In genomic region chr12:75482636-75483035, GRCh38 we compare ENCODE assay signal across 9 cellular contexts. TPM values are rescaled to one million over a fixed set of nuclear protein-coding genes. Genes with fewer than 3 reads are reported as not detected.
DNase-seq lines count a peak whose midpoint lies in the region; ATAC-seq and TF ChIP-seq lines count a peak whose summit lies in the region.
"Had no signal": no experiment of that assay in that cellular context is flagged by ENCODE, and none has a peak within 500 bp of the region (broad histone marks: within the 10 kb centered on the region; RNA-seq: fewer than 3 reads in every experiment).

No MANE protein-coding gene starts in this region.

- H3K27ac ChIP-seq in BLaER1 treated with 17β-estradiol and CSF1 and Interleukin-3, amounts not matched to agents 10 nM and 100 nM = peak overlapping the region; percentile 6 to 95 (median 89); a peak in 21 of 22 replicates
- no peak overlapping the region for H3K27ac ChIP-seq in suprapubic skin
- H3K27ac ChIP-seq: neural progenitor cell had no signal

- ATAC-seq in GM18907 (IDR thresholded peaks at IDR 0.05; ENCODE audit: unreplicated experiment) (peak; percentile 19), HG02973 (IDR thresholded peaks at IDR 0.05; ENCODE audit: unreplicated experiment) (no peak)

- intact Hi-C loops in activated CD4-positive, alpha-beta memory T cell treated with anti-CD3 and anti-CD28 coated beads for 36 hours (cut with micrococcal nuclease) = loop anchor here (5.0 to 10.0 kb wide), 2 partner anchors 160 to 948 kb away; partner anchors contain the start of gene ATXN7L3B

- H3K9ac ChIP-seq in BLaER1 treated with 17β-estradiol and CSF1 and Interleukin-3, amounts not matched to agents 10 nM and 100 nM = peak overlapping the region in 7 of 11 experiments; percentile 74 to 93 (median 84); a peak in 13 of 22 replicates
- H3K9ac ChIP-seq: neural progenitor cell had no signal

- peak overlapping the region in 8 of 10 experiments; percentile 53 to 85 (median 74); a peak in 16 of 20 replicates for H3K4me3 ChIP-seq in BLaER1 treated with 17β-estradiol and CSF1 and Interleukin-3, amounts not matched to agents 10 nM and 100 nM
- H3K4me3 ChIP-seq in mononuclear cell (ENCODE audit: low read length) (peak overlapping the region; percentile 64), suprapubic skin (no peak overlapping the region)
- H3K4me3 ChIP-seq: neural progenitor cell had no signal

- peaks cover 0 to 9% (median 0%) of the 10 kb centered on the region in 11 experiments; a peak in 4 of 22 replicates for H3K9me3 ChIP-seq in BLaER1 treated with 17β-estradiol and CSF1 and Interleukin-3, amounts not matched to agents 10 nM and 100 nM (replicated peaks in 1 of 11)
- H3K9me3 ChIP-seq in mononuclear cell (ENCODE audit: low read depth, low read length) = no peaks in the 10 kb centered on the region
- H3K9me3 ChIP-seq in suprapubic skin = no peaks in the 10 kb centered on the region

- no peaks in the 10 kb centered on the region for H3K9me3 Mint-ChIP-seq in activated CD4-positive, alpha-beta memory T cell treated with anti-CD3 and anti-CD28 coated beads for 36 hours
- H3K9me3 Mint-ChIP-seq: neural progenitor cell had no signal

- H3K27ac Mint-ChIP-seq in activated CD4-positive, alpha-beta memory T cell treated with anti-CD3 and anti-CD28 coated beads for 36 hours = peak overlapping the region; percentile 88
- H3K27ac Mint-ChIP-seq: neural progenitor cell had no signal

- no peaks in the 10 kb centered on the region for H3K27me3 ChIP-seq in BLaER1 treated with 17β-estradiol and CSF1 and Interleukin-3, amounts not matched to agents 10 nM and 100 nM
- no peaks in the 10 kb centered on the region for H3K27me3 ChIP-seq in mononuclear cell (ENCODE audit: insufficient read depth, low read length)
- H3K27me3 ChIP-seq in suprapubic skin = no peaks in the 10 kb centered on the region
- H3K27me3 ChIP-seq: neural progenitor cell had no signal

- TF ChIP-seq POLR2A in suprapubic skin (IDR thresholded peaks at IDR 0.05) = no peak

- H3K4me1 ChIP-seq in BLaER1 treated with 17β-estradiol and CSF1 and Interleukin-3, amounts not matched to agents 10 nM and 100 nM = peaks cover 44 to 84% (median 66%) of the 10 kb centered on the region in 10 experiments
- H3K4me1 ChIP-seq in mononuclear cell (ENCODE audit: insufficient read depth, low read length) (peaks cover 68% of the 10 kb centered on the region), suprapubic skin (peaks cover 9% of the 10 kb centered on the region)

- H4K20me1 ChIP-seq in BLaER1 treated with 17β-estradiol and CSF1 and Interleukin-3, amounts not matched to agents 10 nM and 100 nM = peaks cover 0 to 43% (median 5%) of the 10 kb centered on the region in 11 experiments; a peak in 9 of 22 replicates

- H3K4me3 Mint-ChIP-seq in activated CD4-positive, alpha-beta memory T cell treated with anti-CD3 and anti-CD28 coated beads for 36 hours = peak overlapping the region; percentile 59
- H3K4me3 Mint-ChIP-seq: neural progenitor cell had no signal

- peaks cover 6% of the 10 kb centered on the region for H3K36me3 Mint-ChIP-seq in activated CD4-positive, alpha-beta memory T cell treated with anti-CD3 and anti-CD28 coated beads for 36 hours
- H3K36me3 Mint-ChIP-seq: neural progenitor cell had no signal

- peaks cover 0 to 58% (median 21%) of the 10 kb centered on the region in 11 experiments; a peak in 14 of 22 replicates for H3K36me3 ChIP-seq in BLaER1 treated with 17β-estradiol and CSF1 and Interleukin-3, amounts not matched to agents 10 nM and 100 nM
- H3K36me3 ChIP-seq in suprapubic skin = no peaks in the 10 kb centered on the region
- H3K36me3 ChIP-seq: neural progenitor cell had no signal

- peaks cover 83% of the 10 kb centered on the region for H3K4me1 Mint-ChIP-seq in activated CD4-positive, alpha-beta memory T cell treated with anti-CD3 and anti-CD28 coated beads for 36 hours (ENCODE audit: low read depth)

- in situ Hi-C loops in GM13976 (cut with MboI; ENCODE audit: low sequenced_read_pairs, unreplicated experiment) = loop anchor here (10.0 kb wide), 1 partner anchor 148 kb away; the partner anchor contains the start of genes CAPS2 and GLIPR1L1

- no peak for TF ChIP-seq CTCF in suprapubic skin (IDR thresholded peaks at IDR 0.05)
- no peak for TF ChIP-seq CTCF in GM13976 (IDR thresholded peaks at IDR 0.05; ENCODE audit: borderline replicate concordance, control extremely low read depth, extremely low read depth, insufficient read depth, missing control alignments)

- TF ChIP-seq EP300 in suprapubic skin (IDR thresholded peaks at IDR 0.05) = no peak

- POLR2A ChIA-PET in activated CD4-positive, alpha-beta memory T cell treated with anti-CD3 and anti-CD28 coated beads for 36 hours (lab: Charles Lee) = interaction anchor here (1.1 to 1.3 kb wide), 2 partner anchors 20 to 28 kb away, joined by 3 to 5 read pairs; no protein-coding TSS in a partner anchor

- peak overlapping the region; percentile 57 to 96 (median 86) for H3K4me2 ChIP-seq in BLaER1 treated with 17β-estradiol and CSF1 and Interleukin-3, amounts not matched to agents 10 nM and 100 nM
- H3K4me2 ChIP-seq: neural progenitor cell had no signal

- CTCF ChIA-PET in activated CD4-positive, alpha-beta memory T cell treated with anti-CD3 and anti-CD28 coated beads for 36 hours (lab: Charles Lee) = interaction anchor here (0.5 to 3.9 kb wide), 8 partner anchors 20 to 555 kb away, joined by 3 to 70 read pairs (median 9); partner anchors contain the start of genes CAPS2 and GLIPR1L2

- DNase-seq in activated CD4-positive, alpha-beta memory T cell treated with anti-CD3 and anti-CD28 coated beads for 36 hours = no peak
- DNase-seq in suprapubic skin (ENCODE audit: low spot score in 2 of 2) = no peak
- no peak for DNase-seq in GM13976 (ENCODE audit: low spot score)
- no peak for DNase-seq in COLO829 (ENCODE audit: low spot score)

- H3K27me3 Mint-ChIP-seq in activated CD4-positive, alpha-beta memory T cell treated with anti-CD3 and anti-CD28 coated beads for 36 hours = peaks cover 1% of the 10 kb centered on the region

- 37% methylated on average over 4 of the region's 4 CpGs for WGBS in suprapubic skin

RNA-seq across cellular contexts. Expression of gene GLIPR1, which starts 2.1 kb away (rescaled TPM):
- total RNA-seq in activated CD4-positive, alpha-beta memory T cell treated with anti-CD3 and anti-CD28 coated beads for 36 hours = 1 to 10 TPM; 5.8 to 6.8 TPM
- total RNA-seq in mononuclear cell (92.7 TPM), suprapubic skin (1 to 10 TPM; 1.8 to 6.7 (median 4.4) TPM)

RNA-seq across cellular contexts. Expression of gene KRR1, which starts 28.8 kb away (rescaled TPM):
- total RNA-seq in activated CD4-positive, alpha-beta memory T cell treated with anti-CD3 and anti-CD28 coated beads for 36 hours = 100 to 1,000 TPM in 1 of 2 experiments, 10 to 100 TPM in 1; 96.6 to 106 TPM
- 141 TPM for total RNA-seq in mononuclear cell
- total RNA-seq in suprapubic skin = 10 to 100 TPM; 34.6 to 56.5 (median 39.1) TPM

Comparison
In these comparisons a context has a peak if more than half of its experiments do, and no peak if none do; other contexts are left out.
1. RNA of gene GLIPR1, which starts 2.1 kb away (total RNA-seq): 92.7 TPM in mononuclear cell (single experiment); 5.8 to 6.8 TPM in activated CD4-positive, alpha-beta memory T cell treated with anti-CD3 and anti-CD28 coated beads for 36 hours and 1.8 to 6.7 TPM in suprapubic skin; every median in the first group is over 10 times any median in the second.